1 cellular context compared by ENCODE assay signal in the genomic region with DNA sequence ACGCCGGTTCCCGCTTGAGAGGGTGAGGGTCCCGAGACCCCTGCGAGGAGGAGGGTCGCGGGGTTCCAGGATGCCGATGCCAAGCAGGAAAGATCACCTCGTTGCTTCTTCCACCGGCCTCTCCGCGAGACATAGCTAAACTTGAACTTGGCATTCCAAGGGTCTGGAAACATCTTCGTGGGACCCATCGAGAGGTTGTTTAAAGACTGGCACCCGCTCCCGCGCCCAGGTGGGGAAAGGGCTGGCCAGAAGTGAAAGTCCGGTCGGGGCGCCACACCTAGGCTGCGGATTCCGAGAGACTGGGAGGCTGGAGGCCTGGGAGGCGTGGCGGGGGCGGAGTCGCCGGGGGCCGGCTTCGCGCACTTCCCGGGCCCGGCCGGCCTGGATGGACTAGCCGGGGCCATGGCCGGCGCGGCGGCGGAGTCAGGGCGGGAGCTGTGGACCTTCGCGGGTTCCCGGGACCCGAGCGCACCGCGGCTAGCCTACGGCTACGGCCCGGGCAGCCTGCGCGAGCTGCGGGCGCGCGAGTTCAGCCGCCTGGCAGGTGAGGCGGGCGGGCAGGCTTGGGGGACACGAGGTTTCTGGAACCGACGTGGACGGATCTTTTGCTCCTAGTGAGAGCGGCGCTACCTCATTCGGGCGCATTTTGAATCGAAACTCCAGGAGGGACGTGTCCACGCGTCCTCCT.
TF ChIP-seq lines count a peak whose summit lies in the region.

A gene with protein sequence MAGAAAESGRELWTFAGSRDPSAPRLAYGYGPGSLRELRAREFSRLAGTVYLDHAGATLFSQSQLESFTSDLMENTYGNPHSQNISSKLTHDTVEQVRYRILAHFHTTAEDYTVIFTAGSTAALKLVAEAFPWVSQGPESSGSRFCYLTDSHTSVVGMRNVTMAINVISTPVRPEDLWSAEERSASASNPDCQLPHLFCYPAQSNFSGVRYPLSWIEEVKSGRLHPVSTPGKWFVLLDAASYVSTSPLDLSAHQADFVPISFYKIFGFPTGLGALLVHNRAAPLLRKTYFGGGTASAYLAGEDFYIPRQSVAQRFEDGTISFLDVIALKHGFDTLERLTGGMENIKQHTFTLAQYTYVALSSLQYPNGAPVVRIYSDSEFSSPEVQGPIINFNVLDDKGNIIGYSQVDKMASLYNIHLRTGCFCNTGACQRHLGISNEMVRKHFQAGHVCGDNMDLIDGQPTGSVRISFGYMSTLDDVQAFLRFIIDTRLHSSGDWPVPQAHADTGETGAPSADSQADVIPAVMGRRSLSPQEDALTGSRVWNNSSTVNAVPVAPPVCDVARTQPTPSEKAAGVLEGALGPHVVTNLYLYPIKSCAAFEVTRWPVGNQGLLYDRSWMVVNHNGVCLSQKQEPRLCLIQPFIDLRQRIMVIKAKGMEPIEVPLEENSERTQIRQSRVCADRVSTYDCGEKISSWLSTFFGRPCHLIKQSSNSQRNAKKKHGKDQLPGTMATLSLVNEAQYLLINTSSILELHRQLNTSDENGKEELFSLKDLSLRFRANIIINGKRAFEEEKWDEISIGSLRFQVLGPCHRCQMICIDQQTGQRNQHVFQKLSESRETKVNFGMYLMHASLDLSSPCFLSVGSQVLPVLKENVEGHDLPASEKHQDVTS (plus strand): TSS at position 360 of the 688 bp plus-strand sequence. CDS start 43 bp downstream, at position 403.

TF ChIP-seq in HepG2, 621 proteins besides CTCF, POLR2A, EP300 and RAD21 (continued from another document and continues in another):
- TF ChIP-seq MTA1 (CRISPR knock-in tag; IDR thresholded peaks at IDR 0.05; ENCODE audit: borderline replicate concordance): no peak
- no peak for TF ChIP-seq SIX1 (CRISPR knock-in tag; IDR thresholded peaks at IDR 0.05; ENCODE audit: borderline replicate concordance)
- TF ChIP-seq, protein P1, sequence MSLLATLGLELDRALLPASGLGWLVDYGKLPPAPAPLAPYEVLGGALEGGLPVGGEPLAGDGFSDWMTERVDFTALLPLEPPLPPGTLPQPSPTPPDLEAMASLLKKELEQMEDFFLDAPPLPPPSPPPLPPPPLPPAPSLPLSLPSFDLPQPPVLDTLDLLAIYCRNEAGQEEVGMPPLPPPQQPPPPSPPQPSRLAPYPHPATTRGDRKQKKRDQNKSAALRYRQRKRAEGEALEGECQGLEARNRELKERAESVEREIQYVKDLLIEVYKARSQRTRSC (CRISPR knock-in tag; IDR thresholded peaks at IDR 0.05; ENCODE audit: low read depth): no peak
- no peak for TF ChIP-seq MLXIP (CRISPR knock-in tag; IDR thresholded peaks at IDR 0.05; ENCODE audit: borderline replicate concordance)
- TF ChIP-seq NR2F1 (CRISPR knock-in tag; IDR thresholded peaks at IDR 0.05): no peak
- TF ChIP-seq TMF1 (CRISPR knock-in tag; IDR thresholded peaks at IDR 0.05; ENCODE audit: low read depth): no peak
- TF ChIP-seq ZNF292 (CRISPR knock-in tag; IDR thresholded peaks at IDR 0.05; ENCODE audit: borderline replicate concordance, low read depth): peak; percentile 30; the same call in 1 of the 2 replicates
- TF ChIP-seq ASH2L (IDR thresholded peaks at IDR 0.05; ENCODE audit: insufficient read length, low read depth, low read length): no peak
- TF ChIP-seq, protein P2, sequence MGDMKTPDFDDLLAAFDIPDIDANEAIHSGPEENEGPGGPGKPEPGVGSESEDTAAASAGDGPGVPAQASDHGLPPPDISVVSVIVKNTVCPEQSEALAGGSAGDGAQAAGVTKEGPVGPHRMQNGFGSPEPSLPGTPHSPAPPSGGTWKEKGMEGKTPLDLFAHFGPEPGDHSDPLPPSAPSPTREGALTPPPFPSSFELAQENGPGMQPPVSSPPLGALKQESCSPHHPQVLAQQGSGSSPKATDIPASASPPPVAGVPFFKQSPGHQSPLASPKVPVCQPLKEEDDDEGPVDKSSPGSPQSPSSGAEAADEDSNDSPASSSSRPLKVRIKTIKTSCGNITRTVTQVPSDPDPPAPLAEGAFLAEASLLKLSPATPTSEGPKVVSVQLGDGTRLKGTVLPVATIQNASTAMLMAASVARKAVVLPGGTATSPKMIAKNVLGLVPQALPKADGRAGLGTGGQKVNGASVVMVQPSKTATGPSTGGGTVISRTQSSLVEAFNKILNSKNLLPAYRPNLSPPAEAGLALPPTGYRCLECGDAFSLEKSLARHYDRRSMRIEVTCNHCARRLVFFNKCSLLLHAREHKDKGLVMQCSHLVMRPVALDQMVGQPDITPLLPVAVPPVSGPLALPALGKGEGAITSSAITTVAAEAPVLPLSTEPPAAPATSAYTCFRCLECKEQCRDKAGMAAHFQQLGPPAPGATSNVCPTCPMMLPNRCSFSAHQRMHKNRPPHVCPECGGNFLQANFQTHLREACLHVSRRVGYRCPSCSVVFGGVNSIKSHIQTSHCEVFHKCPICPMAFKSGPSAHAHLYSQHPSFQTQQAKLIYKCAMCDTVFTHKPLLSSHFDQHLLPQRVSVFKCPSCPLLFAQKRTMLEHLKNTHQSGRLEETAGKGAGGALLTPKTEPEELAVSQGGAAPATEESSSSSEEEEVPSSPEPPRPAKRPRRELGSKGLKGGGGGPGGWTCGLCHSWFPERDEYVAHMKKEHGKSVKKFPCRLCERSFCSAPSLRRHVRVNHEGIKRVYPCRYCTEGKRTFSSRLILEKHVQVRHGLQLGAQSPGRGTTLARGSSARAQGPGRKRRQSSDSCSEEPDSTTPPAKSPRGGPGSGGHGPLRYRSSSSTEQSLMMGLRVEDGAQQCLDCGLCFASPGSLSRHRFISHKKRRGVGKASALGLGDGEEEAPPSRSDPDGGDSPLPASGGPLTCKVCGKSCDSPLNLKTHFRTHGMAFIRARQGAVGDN (CRISPR knock-in tag; IDR thresholded peaks at IDR 0.05): peak; percentile 84
- TF ChIP-seq, protein P3, sequence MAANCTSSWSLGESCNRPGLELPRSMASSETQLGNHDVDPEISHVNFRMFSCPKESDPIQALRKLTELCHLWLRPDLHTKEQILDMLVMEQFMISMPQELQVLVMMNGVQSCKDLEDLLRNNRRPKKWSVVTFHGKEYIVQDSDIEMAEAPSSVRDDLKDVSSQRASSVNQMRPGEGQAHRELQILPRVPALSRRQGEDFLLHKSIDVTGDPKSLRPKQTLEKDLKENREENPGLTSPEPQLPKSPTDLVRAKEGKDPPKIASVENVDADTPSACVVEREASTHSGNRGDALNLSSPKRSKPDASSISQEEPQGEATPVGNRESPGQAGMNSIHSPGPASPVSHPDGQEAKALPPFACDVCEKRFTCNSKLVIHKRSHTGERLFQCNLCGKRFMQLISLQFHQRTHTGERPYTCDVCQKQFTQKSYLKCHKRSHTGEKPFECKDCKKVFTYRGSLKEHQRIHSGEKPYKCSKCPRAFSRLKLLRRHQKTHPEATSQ (CRISPR knock-in tag; IDR thresholded peaks at IDR 0.05; ENCODE audit: borderline replicate concordance): no peak
- peak; percentile 77 for TF ChIP-seq RBM39 (IDR thresholded peaks at IDR 0.05; ENCODE audit: low read depth, low read length, poor library complexity, severe bottlenecking)
- no peak; the same call in 1 of the 2 replicates for TF ChIP-seq ZNF746 (CRISPR knock-in tag; IDR thresholded peaks at IDR 0.05)
- no peak; the same call in 1 of the 2 replicates for TF ChIP-seq ZNF772 (CRISPR knock-in tag; IDR thresholded peaks at IDR 0.05)
- TF ChIP-seq CC2D1A (CRISPR knock-in tag; IDR thresholded peaks at IDR 0.05): no peak
- no peak for TF ChIP-seq ZNF780A (CRISPR knock-in tag; IDR thresholded peaks at IDR 0.05)
- no peak for TF ChIP-seq NONO (IDR thresholded peaks at IDR 0.05)
- peak; percentile 59 for TF ChIP-seq NONO (CRISPR knock-in tag; conservative IDR thresholded peaks at IDR 0.05)
- TF ChIP-seq RORA (CRISPR knock-in tag; IDR thresholded peaks at IDR 0.05): no peak
- no peak for TF ChIP-seq HIC2 (CRISPR knock-in tag; IDR thresholded peaks at IDR 0.05; ENCODE audit: low read depth)
- TF ChIP-seq RCOR2 (CRISPR knock-in tag; IDR thresholded peaks at IDR 0.05): no peak
- TF ChIP-seq TBX2 (CRISPR knock-in tag; IDR thresholded peaks at IDR 0.05; ENCODE audit: borderline replicate concordance): peak; percentile 71
- no peak for TF ChIP-seq NFE2L2 (IDR thresholded peaks at IDR 0.05; ENCODE audit: low read length)
- no peak for TF ChIP-seq ZNF766 (CRISPR knock-in tag; IDR thresholded peaks at IDR 0.05; ENCODE audit: borderline replicate concordance)
- 0 out of 2 replicates have a peak, but pooled peaks have one; percentile 35 for TF ChIP-seq ZNF713 (CRISPR knock-in tag; IDR thresholded peaks at IDR 0.05)
- TF ChIP-seq FOXC1 (CRISPR knock-in tag; IDR thresholded peaks at IDR 0.05; ENCODE audit: borderline replicate concordance): peak; percentile 62; the same call in 1 of the 2 replicates
- no peak for TF ChIP-seq FOSL1 (CRISPR knock-in tag; IDR thresholded peaks at IDR 0.05; ENCODE audit: borderline replicate concordance)
- TF ChIP-seq U2AF1 (optimal IDR thresholded peaks at IDR 0.05; ENCODE audit: low read depth, low read length): no peak
- no peak for TF ChIP-seq SYNCRIP (IDR thresholded peaks at IDR 0.05; ENCODE audit: insufficient read depth, low read depth, low read length)
- peak; percentile 63 for TF ChIP-seq NR0B2 (CRISPR knock-in tag; IDR thresholded peaks at IDR 0.05)
- TF ChIP-seq, protein P4, sequence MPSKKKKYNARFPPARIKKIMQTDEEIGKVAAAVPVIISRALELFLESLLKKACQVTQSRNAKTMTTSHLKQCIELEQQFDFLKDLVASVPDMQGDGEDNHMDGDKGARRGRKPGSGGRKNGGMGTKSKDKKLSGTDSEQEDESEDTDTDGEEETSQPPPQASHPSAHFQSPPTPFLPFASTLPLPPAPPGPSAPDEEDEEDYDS (CRISPR knock-in tag; IDR thresholded peaks at IDR 0.05): peak; percentile 77; the same call in 1 of the 2 replicates
- no peak for TF ChIP-seq ATF7 (IDR thresholded peaks at IDR 0.05)
- no peak for TF ChIP-seq ATF7 (CRISPR knock-in tag; IDR thresholded peaks at IDR 0.05)
- TF ChIP-seq ZNF678 (CRISPR knock-in tag; IDR thresholded peaks at IDR 0.05): peak; percentile 25; the same call in 1 of the 2 replicates
- no peak for TF ChIP-seq TARDBP (CRISPR knock-in tag; IDR thresholded peaks at IDR 0.05)
- TF ChIP-seq NCOR1 (IDR thresholded peaks at IDR 0.05; ENCODE audit: borderline replicate concordance, low read length): no peak
- TF ChIP-seq, protein P5, sequence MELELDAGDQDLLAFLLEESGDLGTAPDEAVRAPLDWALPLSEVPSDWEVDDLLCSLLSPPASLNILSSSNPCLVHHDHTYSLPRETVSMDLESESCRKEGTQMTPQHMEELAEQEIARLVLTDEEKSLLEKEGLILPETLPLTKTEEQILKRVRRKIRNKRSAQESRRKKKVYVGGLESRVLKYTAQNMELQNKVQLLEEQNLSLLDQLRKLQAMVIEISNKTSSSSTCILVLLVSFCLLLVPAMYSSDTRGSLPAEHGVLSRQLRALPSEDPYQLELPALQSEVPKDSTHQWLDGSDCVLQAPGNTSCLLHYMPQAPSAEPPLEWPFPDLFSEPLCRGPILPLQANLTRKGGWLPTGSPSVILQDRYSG (CRISPR knock-in tag; IDR thresholded peaks at IDR 0.05): no peak
- TF ChIP-seq ESRRA (CRISPR knock-in tag; IDR thresholded peaks at IDR 0.05; ENCODE audit: low read depth): no peak; the same call in 1 of the 2 replicates
